In genomic region chr14:102811254-102811963, GRCh38 we compare ENCODE assay signal across 1 cellular context.
TF ChIP-seq lines count a peak whose summit lies in the region.

No MANE protein-coding gene starts in this region.

TF ChIP-seq in HEK293, 187 proteins besides CTCF, POLR2A, EP300 and RAD21 (continued from another document):
- TF ChIP-seq BCL11B (tag by site-specific recombination; IDR thresholded peaks at IDR 0.05; ENCODE audit: low read depth) = no peak
- TF ChIP-seq ZNF223 (tag by site-specific recombination; IDR thresholded peaks at IDR 0.05) = no peak
- TF ChIP-seq, protein P1, sequence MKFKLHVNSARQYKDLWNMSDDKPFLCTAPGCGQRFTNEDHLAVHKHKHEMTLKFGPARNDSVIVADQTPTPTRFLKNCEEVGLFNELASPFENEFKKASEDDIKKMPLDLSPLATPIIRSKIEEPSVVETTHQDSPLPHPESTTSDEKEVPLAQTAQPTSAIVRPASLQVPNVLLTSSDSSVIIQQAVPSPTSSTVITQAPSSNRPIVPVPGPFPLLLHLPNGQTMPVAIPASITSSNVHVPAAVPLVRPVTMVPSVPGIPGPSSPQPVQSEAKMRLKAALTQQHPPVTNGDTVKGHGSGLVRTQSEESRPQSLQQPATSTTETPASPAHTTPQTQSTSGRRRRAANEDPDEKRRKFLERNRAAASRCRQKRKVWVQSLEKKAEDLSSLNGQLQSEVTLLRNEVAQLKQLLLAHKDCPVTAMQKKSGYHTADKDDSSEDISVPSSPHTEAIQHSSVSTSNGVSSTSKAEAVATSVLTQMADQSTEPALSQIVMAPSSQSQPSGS (tag by site-specific recombination; IDR thresholded peaks at IDR 0.05; ENCODE audit: low read depth) = no peak
- TF ChIP-seq ZNF629 (tag by site-specific recombination; IDR thresholded peaks at IDR 0.05) = no peak
- TF ChIP-seq PATZ1 (tag by site-specific recombination; IDR thresholded peaks at IDR 0.05) = no peak
- no peak for TF ChIP-seq ZNF157 (tag by site-specific recombination; IDR thresholded peaks at IDR 0.05)
